ENCODE assay signal across 17 cellular contexts in the genomic region with DNA sequence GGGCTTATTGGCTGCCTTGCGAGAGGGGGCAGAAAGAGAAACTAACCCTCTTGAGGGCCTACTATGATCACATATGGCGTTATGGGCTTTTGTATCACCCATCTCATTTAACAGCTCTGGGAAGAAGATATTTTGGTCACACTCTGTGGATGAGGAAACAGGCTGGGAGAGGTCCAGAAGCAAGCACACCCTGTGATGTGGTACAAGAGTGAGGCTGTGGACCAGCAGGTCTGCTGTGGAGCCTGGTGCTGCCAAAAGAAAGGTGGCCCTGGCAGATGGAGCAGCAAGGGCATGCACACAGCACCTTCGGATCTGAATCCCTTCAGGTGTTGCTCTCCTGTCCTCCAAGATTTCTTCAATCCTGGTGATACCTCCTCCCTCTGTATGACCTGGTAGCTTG.
"Had no signal": no experiment of that assay in that cellular context is flagged by ENCODE, and none has a peak within 500 bp of the region (broad histone marks: within the 10 kb centered on the region; RNA-seq: fewer than 3 reads in every experiment).

No MANE protein-coding gene starts in this region.

- H3K27me3 ChIP-seq: ascending aorta, colonic mucosa, neutrophil had no signal

- H3K4me3 Mint-ChIP-seq: activated naive CD4-positive, alpha-beta T cell treated with anti-CD3 and anti-CD28 coated beads for 36 hours; activated naive CD8-positive, alpha-beta T cell treated with anti-CD3 and anti-CD28 coated beads, Interleukin-2, amount 50 U/mL, for 24 hours; activated T-helper 1 cell treated with anti-CD3 and anti-CD28 coated beads, Interleukin-12 subunit alpha, Interleukin-12 subunit beta, Interleukin-2, Interleukin-4 antibody, amounts not matched to agents 30 ng/mL and 10 ng/mL and 1 ng/mL, durations not matched to agents 14 hours and 24 hours and 36 hours; memory B cell; naive thymus-derived CD8-positive, alpha-beta T cell; type B pancreatic cell had no signal

- H3K36me3 ChIP-seq: ascending aorta, colonic mucosa, neutrophil had no signal

- H3K27ac Mint-ChIP-seq: activated naive CD4-positive, alpha-beta T cell treated with anti-CD3 and anti-CD28 coated beads for 36 hours; activated naive CD8-positive, alpha-beta T cell treated with anti-CD3 and anti-CD28 coated beads, Interleukin-2, amount 50 U/mL, for 24 hours; activated T-helper 1 cell treated with anti-CD3 and anti-CD28 coated beads, Interleukin-12 subunit alpha, Interleukin-12 subunit beta, Interleukin-2, Interleukin-4 antibody, amounts not matched to agents 30 ng/mL and 10 ng/mL and 1 ng/mL, durations not matched to agents 14 hours and 24 hours and 36 hours; memory B cell; type B pancreatic cell had no signal

- ATAC-seq: activated CD4-positive, CD25-positive, alpha-beta regulatory T cell treated with anti-CD3 and anti-CD28 coated beads, Interleukin-2, amount 50 U/mL, for 24 hours; activated naive CD8-positive, alpha-beta T cell treated with anti-CD3 and anti-CD28 coated beads, Interleukin-2, amount 50 U/mL, for 24 hours; naive thymus-derived CD8-positive, alpha-beta T cell had no signal

- H3K4me3 ChIP-seq: ascending aorta, colonic mucosa, SK-N-MC had no signal

- H3K9ac ChIP-seq: parathyroid adenoma had no signal

- H3K27me3 Mint-ChIP-seq: activated naive CD8-positive, alpha-beta T cell treated with anti-CD3 and anti-CD28 coated beads, Interleukin-2, amount 50 U/mL, for 24 hours; memory B cell; naive thymus-derived CD8-positive, alpha-beta T cell; type B pancreatic cell had no signal

- H3K9me3 ChIP-seq: ascending aorta, colonic mucosa, neutrophil had no signal

- H3K4me1 Mint-ChIP-seq: activated naive CD8-positive, alpha-beta T cell treated with anti-CD3 and anti-CD28 coated beads, Interleukin-2, amount 50 U/mL, for 24 hours had no signal

- H3K4me1 ChIP-seq: ascending aorta, colonic mucosa, parathyroid adenoma had no signal

- H2AFZ ChIP-seq: parathyroid adenoma had no signal

- H3K36me3 Mint-ChIP-seq: type B pancreatic cell had no signal

- H3K9me3 Mint-ChIP-seq: activated naive CD4-positive, alpha-beta T cell treated with anti-CD3 and anti-CD28 coated beads for 36 hours; activated naive CD8-positive, alpha-beta T cell treated with anti-CD3 and anti-CD28 coated beads, Interleukin-2, amount 50 U/mL, for 24 hours; activated T-helper 1 cell treated with anti-CD3 and anti-CD28 coated beads, Interleukin-12 subunit alpha, Interleukin-12 subunit beta, Interleukin-2, Interleukin-4 antibody, amounts not matched to agents 30 ng/mL and 10 ng/mL and 1 ng/mL, durations not matched to agents 14 hours and 24 hours and 36 hours; memory B cell; naive thymus-derived CD8-positive, alpha-beta T cell; type B pancreatic cell had no signal

- DNase-seq: activated CD4-positive, alpha-beta T cell treated with anti-CD3 and anti-CD28 coated beads, Interleukin-2, amount 50 U/mL, for 1 hour; activated CD8-positive, alpha-beta memory T cell treated with anti-CD3 and anti-CD28 coated beads for 24 hours; activated naive CD4-positive, alpha-beta T cell treated with anti-CD3 and anti-CD28 coated beads for 36 hours; activated naive CD8-positive, alpha-beta T cell treated with anti-CD3 and anti-CD28 coated beads, Interleukin-2, amount 50 U/mL, for 24 hours; colonic mucosa; foreskin fibroblast; naive thymus-derived CD8-positive, alpha-beta T cell; stimulated activated CD4-positive, alpha-beta T cell treated with anti-CD3 and anti-CD28 coated beads, Interleukin-4, amount 100 ng/mL, for 24 hours; stimulated activated naive CD4-positive, alpha-beta T cell had no signal

- H3K27ac ChIP-seq: ascending aorta, colonic mucosa, neutrophil, parathyroid adenoma, SK-N-MC had no signal
